ENCODE assay signal across 8 cellular contexts in the genomic region with DNA sequence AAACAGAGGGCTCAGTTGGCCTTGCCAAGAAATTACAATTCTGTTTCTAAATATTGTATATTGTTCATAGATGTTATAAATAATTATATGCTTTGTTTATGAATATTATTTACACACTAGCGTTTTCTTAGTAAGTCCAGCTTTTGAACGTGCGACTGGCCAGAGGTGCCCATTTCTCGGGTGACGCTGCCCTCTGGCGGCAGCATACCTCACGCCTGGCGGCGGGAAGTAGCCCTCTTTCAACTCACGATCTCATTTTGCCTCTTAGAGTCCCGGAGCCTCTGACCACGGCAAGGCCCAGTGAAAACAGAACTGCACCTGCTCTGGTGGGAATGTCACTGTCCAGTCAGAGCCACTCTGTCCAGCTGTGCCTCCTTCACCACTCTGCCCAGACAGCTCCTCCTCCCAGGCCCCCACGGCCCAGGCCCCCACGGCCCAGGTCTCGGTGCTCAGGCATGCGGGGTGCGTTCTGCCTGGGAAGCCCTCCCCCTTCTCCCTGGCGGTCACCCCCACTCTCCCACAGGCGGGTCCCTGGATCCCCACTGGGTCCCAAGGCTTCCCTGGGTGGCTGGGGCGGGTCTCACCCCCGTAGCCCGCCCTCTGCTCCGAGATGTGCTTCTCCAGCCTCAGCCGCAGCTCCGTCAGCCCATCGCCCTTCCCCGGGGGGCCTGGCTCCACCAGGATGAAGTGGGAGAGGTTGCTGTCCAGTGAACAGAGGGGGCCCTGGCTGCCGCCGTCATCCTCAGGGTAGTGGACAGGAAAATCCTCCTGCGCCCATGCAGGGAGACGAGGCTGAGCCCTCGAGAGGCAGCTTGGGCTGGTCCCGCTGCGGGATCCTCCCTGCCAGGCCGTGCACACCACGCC. TPM values are rescaled to one million over a fixed set of nuclear protein-coding genes. Genes with fewer than 3 reads are reported as not detected.
DNase-seq lines count a peak whose midpoint lies in the region; ATAC-seq, FAIRE-seq and TF ChIP-seq lines count a peak whose summit lies in the region.

No MANE protein-coding gene starts in this region.

- 27% methylated on average over 31 of the region's 36 CpGs for WGBS in GM12878 (ENCODE audit: insufficient coverage, insufficient replicate concordance, low lambda C conversion rate, missing lambda C conversion rate)

- SMC1A ChIA-PET in GM12878 (lab: Charles Lee; ENCODE audit: uncharacterized antibody, unreplicated experiment) = interaction anchor here (0.9 to 3.4 kb wide), 7 partner anchors 111 to 221 kb away, joined by 3 to 60 read pairs (median 3); no protein-coding TSS in a partner anchor

- no peaks in the 10 kb centered on the region for H3F3A ChIP-seq in MM.1S (ENCODE audit: insufficient read depth, low read length)

- H3K27ac ChIP-seq in MM.1S (ENCODE audit: low read length) (no peak overlapping the region), GM12878 (ENCODE audit: control insufficient read depth, insufficient read depth) (no peak overlapping the region), gastrocnemius medialis (peak overlapping the region in 1 of 4 donors; percentile 36)

- TF ChIP-seq CTCF in MM.1S (IDR thresholded peaks at IDR 0.05; ENCODE audit: low read length) (peak; percentile 73), GM12878 (IDR thresholded peaks at IDR 0.05 in 2 of 3, conservative IDR thresholded peaks at IDR 0.05 in 1 of 3; ENCODE audit: control insufficient read depth in 2 of 3, extremely low read depth in 1 of 3, insufficient read depth in 1 of 3, low read depth in 3 of 3, low read length in 3 of 3) (peak; percentile 81 to 90 (median 82)), gastrocnemius medialis (IDR thresholded peaks at IDR 0.05 in 4 of 5, conservative IDR thresholded peaks at IDR 0.05 in 1 of 5) (peak; percentile 68 to 83 (median 75))

- no peak for TF ChIP-seq EP300 in GM12878 (IDR thresholded peaks at IDR 0.05; ENCODE audit: borderline replicate concordance in 1 of 2, control insufficient read depth in 1 of 2, low read depth in 2 of 2, low read length in 2 of 2)

- no TSS peak for BruUV-seq in GM12878 (replicated peaks; lab: Mats Ljungman, UMichigan)

- H3K36me3 ChIP-seq in MM.1S (replicated peaks; ENCODE audit: insufficient read depth, low read length) (no peaks in the 10 kb centered on the region), GM12878 (ENCODE audit: control insufficient read depth in 2 of 2, insufficient read depth in 2 of 2, low read length in 1 of 2) (no peaks in the 10 kb centered on the region), gastrocnemius medialis (no peaks in the 10 kb centered on the region)

- H3K27me3 ChIP-seq in MM.1S (replicated peaks; ENCODE audit: insufficient read depth, low read length) (peaks cover 85% of the 10 kb centered on the region), GM12878 (replicated peaks in 1 of 2; ENCODE audit: control insufficient read depth in 2 of 2, insufficient read depth in 2 of 2, low read length in 1 of 2) (no peaks in the 10 kb centered on the region), gastrocnemius medialis (no peaks in the 10 kb centered on the region)

- H3K79me2 ChIP-seq in MM.1S (ENCODE audit: low read length) (no peaks in the 10 kb centered on the region), GM12878 (ENCODE audit: control insufficient read depth, insufficient read depth, low read length) (no peaks in the 10 kb centered on the region)

- peak; percentile 79 for DNase-seq in ELR (ENCODE audit: low read depth)
- DNase-seq in MM.1S = peak; percentile 66
- peak in 4 of 5 experiments; percentile 29 to 44 (median 40) for DNase-seq in T-helper 2 cell
- peak; percentile 16 for DNase-seq in GM12878 (ENCODE audit: low read depth, low spot score)
- DNase-seq in hypothalamus (lab: John Stamatoyannopoulos, UW) = peak in 39 of 51 donors; percentile 5 to 76 (median 46)
- DNase-seq in gastrocnemius medialis = peak in 1 of 2 donors; percentile 64

- no peaks in the 10 kb centered on the region for H4K20me1 ChIP-seq in MM.1S (ENCODE audit: insufficient read depth, low read length)
- H4K20me1 ChIP-seq in GM12878 (ENCODE audit: control insufficient read depth, insufficient read depth) = no peaks in the 10 kb centered on the region

- in situ Hi-C loops in GM12878 (cut with MboI) = loop anchor here (5.0 kb wide), 2 partner anchors 108 to 218 kb away; no protein-coding TSS in a partner anchor
- in situ Hi-C loops in gastrocnemius medialis (cut with MboI; ENCODE audit: low sequenced_read_pairs in 4 of 4) = loop anchor here (5.0 to 25.0 kb wide), 7 partner anchors 103 to 475 kb away; no protein-coding TSS in a partner anchor

- no peaks in the 10 kb centered on the region for H3K4me1 ChIP-seq in MM.1S (ENCODE audit: low read length)
- no peaks in the 10 kb centered on the region for H3K4me1 ChIP-seq in GM12878 (ENCODE audit: control insufficient read depth, insufficient read depth, low read length)
- H3K4me1 ChIP-seq in gastrocnemius medialis = no peaks in the 10 kb centered on the region

- intact Hi-C loops in GM12878 (cut with micrococcal nuclease; ENCODE audit: unreplicated experiment) = loop anchor here (1.0 to 10.0 kb wide), 3 partner anchors 65 to 223 kb away; no protein-coding TSS in a partner anchor
- intact Hi-C loops in gastrocnemius medialis (cut with DNase I; ENCODE audit: low total_unique reads) = loop anchor here (1.0 to 5.0 kb wide), 3 partner anchors 43 to 223 kb away; a partner anchor contains a TSS

- H3K9me3 ChIP-seq in MM.1S (replicated peaks; ENCODE audit: insufficient read depth, low read length) (no peaks in the 10 kb centered on the region), GM12878 (replicated peaks; ENCODE audit: control insufficient read depth, insufficient read depth, low read length) (no peaks in the 10 kb centered on the region), gastrocnemius medialis (no peaks in the 10 kb centered on the region)

- FAIRE-seq in GM12878 (lab: Jason Lieb, UNC) = peak; percentile 70

- RAD21 ChIA-PET in GM12878 (lab: Charles Lee; ENCODE audit: unreplicated experiment) = interaction anchor here (0.7 to 7.3 kb wide), 13 partner anchors 19 to 234 kb away, joined by 3 to 187 read pairs (median 3); a partner anchor contains a TSS

- H3K9me2 ChIP-seq in MM.1S (replicated peaks; ENCODE audit: insufficient read depth, low read length) = no peaks in the 10 kb centered on the region

- H3K4me3 ChIP-seq in MM.1S (ENCODE audit: low read length) (0 out of 2 replicates have a peak overlapping the region, but pooled peaks have one; percentile 15), GM12878 (no peak overlapping the region), gastrocnemius medialis (no peak overlapping the region)

- peak overlapping the region; percentile 26; the same call in 1 of the 2 replicates for H2AFZ ChIP-seq in MM.1S (ENCODE audit: low read length)
- H2AFZ ChIP-seq in GM12878 (ENCODE audit: control insufficient read depth, low read depth, low read length) = no peak overlapping the region

- ATAC-seq in GM12878 (peak; percentile 89), gastrocnemius medialis (peak; percentile 64 to 76), GM21723 (IDR thresholded peaks at IDR 0.05; ENCODE audit: unreplicated experiment) (no peak), HG03460 (IDR thresholded peaks at IDR 0.05; ENCODE audit: unreplicated experiment) (no peak)

- peak; percentile 79 for TF ChIP-seq RAD21 in GM12878 (IDR thresholded peaks at IDR 0.05; ENCODE audit: insufficient read depth, low read depth, low read length)

- CTCF ChIA-PET in GM12878 (lab: Yijun Ruan, JAX) = interaction anchor here (0.6 to 9.5 kb wide), 20 partner anchors 11 to 493 kb away, joined by 3 to 271 read pairs (median 4); a partner anchor contains a TSS

- POLR2A ChIA-PET in GM12878 (lab: Charles Lee) = interaction anchor here (0.7 to 1.4 kb wide), 2 partner anchors 22 to 114 kb away, joined by 3 read pairs; no protein-coding TSS in a partner anchor

- TF ChIP-seq POLR2A in GM12878 (IDR thresholded peaks at IDR 0.05; ENCODE audit: low read depth, low read length) (no peak), gastrocnemius medialis (IDR thresholded peaks at IDR 0.05) (no peak)

- H3K9ac ChIP-seq in MM.1S (ENCODE audit: low read length) = no peak overlapping the region
- H3K9ac ChIP-seq in GM12878 (ENCODE audit: control insufficient read depth, insufficient read depth, low read length) = no peak overlapping the region

- H3K4me2 ChIP-seq in MM.1S (ENCODE audit: low read depth, low read length) (peak overlapping the region; percentile 30), GM12878 (ENCODE audit: control insufficient read depth, insufficient read depth) (no peak overlapping the region)

RNA-seq across cellular contexts. Expression of a gene that starts 19.3 kb away (rescaled TPM):
- total RNA-seq in GM12878 (2013; cell fraction: nucleolus; rRNA removed) = 17.2 and 17.7 TPM in 2 replicates
- total RNA-seq in GM12878 (2014; rRNA removed) = 49.0 and 52.2 TPM in 2 replicates
- 15.9 and 19.0 TPM in 2 replicates for total RNA-seq in GM12878 (2014; rRNA removed; fragmentation: Illumina TruSeq; extraction: Trizol)
- 52.6 and 55.4 TPM in 2 replicates for total RNA-seq in GM12878 (2021)
- polyA plus RNA-seq in GM12878 (2011; ENCODE audit: low read depth) = 5.7 TPM
- 6.4 and 14.7 TPM in 2 replicates for polyA plus RNA-seq in GM12878 (2011; rRNA removed)
- polyA plus RNA-seq in GM12878 (2011; cell fraction: cytosol; rRNA removed) = 21.9 and 41.0 TPM in 2 replicates
- polyA plus RNA-seq in GM12878 (2011; cell fraction: nucleus; rRNA removed) = 62.3 and 80.7 TPM in 2 replicates
- 21.8 and 26.7 TPM in 2 replicates for polyA plus RNA-seq in GM12878 (2012)
- 0.36 and 5.3 TPM in 2 replicates for polyA plus RNA-seq in GM12878 (2014; fragmentation: Illumina TruSeq; extraction: Trizol)
- polyA plus RNA-seq in GM12878 (2014; fragmentation: Nextera tagmentation; extraction: Ambion mirVana) = 1 to 10 TPM in 1 of 2 experiments, under 1 TPM in 1; 0.69 to 5.3 TPM
- 32.3 and 43.8 TPM in 2 replicates for polyA plus RNA-seq in GM12878 (2014; rRNA removed)
- 10 to 100 TPM; 62.8 to 70.1 TPM for polyA plus RNA-seq in GM12878 (2016; fragmentation: Nextera tagmentation; extraction: Ambion mirVana)
- polyA minus RNA-seq in GM12878 (2011; rRNA and poly(A)+ RNA removed) = 11.3 and 24.7 TPM in 2 replicates
- polyA minus RNA-seq in GM12878 (2011; cell fraction: cytosol; rRNA and poly(A)+ RNA removed) = 13.5 and 18.3 TPM in 2 replicates
- polyA minus RNA-seq in GM12878 (2011; cell fraction: nucleus; rRNA and poly(A)+ RNA removed) = 20.7 and 40.5 TPM in 2 replicates
- total RNA-seq in gastrocnemius medialis = 10 to 100 TPM; 53.4 to 92.5 (median 76.8) TPM

RNA-seq across cellular contexts. Expression of a gene that starts 24.4 kb away (rescaled TPM):
- total RNA-seq in GM12878 (2013; cell fraction: nucleolus; rRNA removed) = not detected in 2 replicates
- total RNA-seq in GM12878 (2014; rRNA removed) = not detected in 2 replicates
- not detected in 2 replicates for total RNA-seq in GM12878 (2014; rRNA removed; fragmentation: Illumina TruSeq; extraction: Trizol)
- not detected in 2 replicates for total RNA-seq in GM12878 (2021)
- not detected for polyA plus RNA-seq in GM12878 (2011; ENCODE audit: low read depth)
- not detected in 2 replicates for polyA plus RNA-seq in GM12878 (2011; rRNA removed)
- not detected in 2 replicates for polyA plus RNA-seq in GM12878 (2011; cell fraction: cytosol; rRNA removed)
- not detected in 2 replicates for polyA plus RNA-seq in GM12878 (2011; cell fraction: nucleus; rRNA removed)
- polyA plus RNA-seq in GM12878 (2012) = not detected in 2 replicates
- polyA plus RNA-seq in GM12878 (2014; fragmentation: Illumina TruSeq; extraction: Trizol) = not detected in 2 replicates
- polyA plus RNA-seq in GM12878 (2014; fragmentation: Nextera tagmentation; extraction: Ambion mirVana) = not detected
- polyA plus RNA-seq in GM12878 (2014; rRNA removed) = not detected in 2 replicates
- not detected for polyA plus RNA-seq in GM12878 (2016; fragmentation: Nextera tagmentation; extraction: Ambion mirVana)
- not detected in 2 replicates for polyA minus RNA-seq in GM12878 (2011; rRNA and poly(A)+ RNA removed)
- not detected in 2 replicates for polyA minus RNA-seq in GM12878 (2011; cell fraction: cytosol; rRNA and poly(A)+ RNA removed)
- polyA minus RNA-seq in GM12878 (2011; cell fraction: nucleus; rRNA and poly(A)+ RNA removed) = not detected in 2 replicates
- total RNA-seq in gastrocnemius medialis = not detected

RNA-seq across cellular contexts. Expression of a gene that starts 24.9 kb away (rescaled TPM):
- 0.71 and 0.81 TPM in 2 replicates for total RNA-seq in GM12878 (2013; cell fraction: nucleolus; rRNA removed)
- total RNA-seq in GM12878 (2014; rRNA removed) (not detected in 2 replicates), GM12878 (2014; rRNA removed; fragmentation: Illumina TruSeq; extraction: Trizol) (not detected in 2 replicates), GM12878 (2021) (0.15 and 0.16 TPM in 2 replicates), gastrocnemius medialis (under 1 TPM; 0.15 to 1.00 (median 0.67) TPM)
- not detected for polyA plus RNA-seq in GM12878 (2011; ENCODE audit: low read depth)
- polyA plus RNA-seq in GM12878 (2011; rRNA removed) (0.06 and 0.12 TPM in 2 replicates), GM12878 (2014; fragmentation: Illumina TruSeq; extraction: Trizol) (0.03 TPM in 1 of 2 replicates, not detected in the other), GM12878 (2014; fragmentation: Nextera tagmentation; extraction: Ambion mirVana) (not detected), GM12878 (2014; rRNA removed) (not detected in 2 replicates), GM12878 (2016; fragmentation: Nextera tagmentation; extraction: Ambion mirVana) (not detected)
- 0.10 and 0.18 TPM in 2 replicates for polyA plus RNA-seq in GM12878 (2011; cell fraction: cytosol; rRNA removed)
- 0.03 and 0.15 TPM in 2 replicates for polyA plus RNA-seq in GM12878 (2011; cell fraction: nucleus; rRNA removed)
- polyA plus RNA-seq in GM12878 (2012) = 0.19 and 0.25 TPM in 2 replicates
- 0.15 and 0.41 TPM in 2 replicates for polyA minus RNA-seq in GM12878 (2011; rRNA and poly(A)+ RNA removed)
- not detected in 2 replicates for polyA minus RNA-seq in GM12878 (2011; cell fraction: cytosol; rRNA and poly(A)+ RNA removed)
- not detected in 2 replicates for polyA minus RNA-seq in GM12878 (2011; cell fraction: nucleus; rRNA and poly(A)+ RNA removed)

RNA-seq across cellular contexts. Expression of a gene that starts 42.8 kb away (rescaled TPM):
- 117 and 127 TPM in 2 replicates for total RNA-seq in GM12878 (2013; cell fraction: nucleolus; rRNA removed)
- total RNA-seq in GM12878 (2014; rRNA removed) (58.2 and 59.2 TPM in 2 replicates), GM12878 (2014; rRNA removed; fragmentation: Illumina TruSeq; extraction: Trizol) (48.9 and 55.3 TPM in 2 replicates), GM12878 (2021) (145 TPM in 2 replicates), gastrocnemius medialis (10 to 100 TPM; 54.5 to 87.0 (median 66.8) TPM)
- polyA plus RNA-seq in GM12878 (2011; ENCODE audit: low read depth) = 105 TPM
- polyA plus RNA-seq in GM12878 (2011; rRNA removed) (55.2 and 106 TPM in 2 replicates), GM12878 (2014; fragmentation: Illumina TruSeq; extraction: Trizol) (49.0 and 99.3 TPM in 2 replicates), GM12878 (2014; fragmentation: Nextera tagmentation; extraction: Ambion mirVana) (1 to 10 TPM; 2.0 to 7.8 TPM), GM12878 (2014; rRNA removed) (118 and 139 TPM in 2 replicates), GM12878 (2016; fragmentation: Nextera tagmentation; extraction: Ambion mirVana) (10 to 100 TPM; 18.1 to 24.1 TPM)
- 215 and 249 TPM in 2 replicates for polyA plus RNA-seq in GM12878 (2011; cell fraction: cytosol; rRNA removed)
- polyA plus RNA-seq in GM12878 (2011; cell fraction: nucleus; rRNA removed) = 252 and 253 TPM in 2 replicates
- polyA plus RNA-seq in GM12878 (2012) = 161 and 203 TPM in 2 replicates
- 150 and 192 TPM in 2 replicates for polyA minus RNA-seq in GM12878 (2011; rRNA and poly(A)+ RNA removed)
- 81.7 and 85.6 TPM in 2 replicates for polyA minus RNA-seq in GM12878 (2011; cell fraction: cytosol; rRNA and poly(A)+ RNA removed)
- polyA minus RNA-seq in GM12878 (2011; cell fraction: nucleus; rRNA and poly(A)+ RNA removed) = 38.2 and 56.5 TPM in 2 replicates

Comparison
In these comparisons a context has a peak if more than half of its experiments do, and no peak if none do; other contexts are left out.
1. ATAC-seq: peak in GM12878 (single experiment) and gastrocnemius medialis (2 of 2); none in GM21723 (single experiment) and HG03460 (single experiment).
2. Peak in every context shown above with its lines, with median percentiles within 50 percentile points of each other: CTCF ChIP-seq.